8 cellular contexts compared by ENCODE assay signal in the genomic region with DNA sequence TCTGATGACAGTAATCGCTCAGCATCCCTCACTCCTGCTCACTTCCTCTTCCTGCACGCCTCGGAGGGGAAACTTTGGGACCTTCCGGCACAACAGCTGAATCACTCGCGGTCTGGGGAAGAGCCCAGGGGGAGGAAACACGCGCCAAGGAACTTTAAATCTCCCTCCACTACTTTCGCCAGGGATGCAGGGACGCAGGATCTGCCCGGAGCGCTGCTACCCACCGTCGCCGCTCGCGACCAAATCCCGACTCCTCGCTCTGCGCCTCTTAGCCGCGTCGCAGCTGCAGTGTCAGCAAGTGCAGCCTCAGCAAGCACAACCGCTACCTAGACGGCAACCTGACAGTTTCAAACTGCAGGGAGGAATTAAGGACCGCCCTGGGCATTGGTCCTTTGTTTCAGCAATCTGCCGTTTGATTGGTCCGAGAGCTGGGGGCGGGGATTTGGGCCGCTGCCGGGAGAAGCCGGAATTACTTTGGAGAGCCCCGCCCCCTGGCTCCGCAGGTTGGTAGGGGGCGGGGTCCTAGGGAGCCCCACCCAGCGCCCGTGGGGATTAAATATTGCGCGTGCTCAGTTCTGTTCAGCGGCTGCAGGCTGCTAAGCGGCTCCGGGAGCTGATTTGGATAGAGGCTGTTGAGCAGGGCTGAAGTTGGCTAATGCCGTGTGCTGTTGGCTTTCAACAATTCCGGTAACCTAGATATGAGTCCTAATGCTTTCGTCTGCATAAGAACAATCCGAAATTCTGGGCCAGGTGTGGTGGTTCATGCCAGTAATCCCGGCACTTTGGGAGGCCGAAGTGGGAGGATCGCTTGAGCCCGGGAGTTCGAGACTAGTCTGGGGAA. TPM values are rescaled to one million over a fixed set of nuclear protein-coding genes. Genes with fewer than 3 reads are reported as not detected.
DNase-seq lines count a peak whose midpoint lies in the region; ATAC-seq, FAIRE-seq and TF ChIP-seq lines count a peak whose summit lies in the region.

A gene with protein sequence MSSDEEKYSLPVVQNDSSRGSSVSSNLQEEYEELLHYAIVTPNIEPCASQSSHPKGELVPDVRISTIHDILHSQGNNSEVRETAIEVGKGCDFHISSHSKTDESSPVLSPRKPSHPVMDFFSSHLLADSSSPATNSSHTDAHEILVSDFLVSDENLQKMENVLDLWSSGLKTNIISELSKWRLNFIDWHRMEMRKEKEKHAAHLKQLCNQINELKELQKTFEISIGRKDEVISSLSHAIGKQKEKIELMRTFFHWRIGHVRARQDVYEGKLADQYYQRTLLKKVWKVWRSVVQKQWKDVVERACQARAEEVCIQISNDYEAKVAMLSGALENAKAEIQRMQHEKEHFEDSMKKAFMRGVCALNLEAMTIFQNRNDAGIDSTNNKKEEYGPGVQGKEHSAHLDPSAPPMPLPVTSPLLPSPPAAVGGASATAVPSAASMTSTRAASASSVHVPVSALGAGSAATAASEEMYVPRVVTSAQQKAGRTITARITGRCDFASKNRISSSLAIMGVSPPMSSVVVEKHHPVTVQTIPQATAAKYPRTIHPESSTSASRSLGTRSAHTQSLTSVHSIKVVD (minus strand): TSS at position 356 of the 841 bp plus-strand sequence. CDS start 4,500 bp downstream, outside the sequence.

- H3K9me1 ChIP-seq in keratinocyte (ENCODE audit: control insufficient read depth, extremely low read depth, insufficient read depth, low read length) = no peaks in the 10 kb centered on the region

- peak; percentile 91 for FAIRE-seq in keratinocyte (lab: Jason Lieb, UNC)

- H2AFZ ChIP-seq in keratinocyte (ENCODE audit: control insufficient read depth, low read length) = peak within 1 kb of the TSS; percentile 87

- H4K20me1 ChIP-seq in keratinocyte (ENCODE audit: control insufficient read depth, extremely low read depth, insufficient read depth, low read length) = no peaks in the 10 kb centered on the region

- peaks cover 0 to 3% of the 10 kb centered on the region in 2 experiments for H3K36me3 ChIP-seq in keratinocyte (ENCODE audit: control insufficient read depth in 2 of 2, extremely low read depth in 1 of 2, insufficient read depth in 2 of 2, low read length in 2 of 2)

- peaks cover 26% of the 10 kb centered on the region for H3K79me2 ChIP-seq in keratinocyte (ENCODE audit: control insufficient read depth, insufficient read depth, low read length)

- DNase-seq in AML-193 (lab: John Stamatoyannopoulos, UW) (peak; percentile 96), NCI-H510A treated with DMSO at 0.1 percent for 48 hours (lab: John Stamatoyannopoulos, UW) (peak; percentile 91), chondrocyte (ENCODE audit: low spot score) (peak; percentile 98), keratinocyte (ENCODE audit: low read depth, low spot score) (peak; percentile 80)
- DNase-seq in activated CD4-positive, alpha-beta T cell treated with anti-CD3 and anti-CD28 coated beads for 24 hours (ENCODE audit: low read depth in 2 of 2) = peak; percentile 98 to 99
- peak; percentile 96 to 98 for DNase-seq in stimulated activated CD4-positive, alpha-beta T cell treated with anti-CD3 and anti-CD28 coated beads, Interleukin-15, amount 100 ng/mL, for 1 hour (ENCODE audit: low read depth in 1 of 2, low spot score in 1 of 2)

- TF ChIP-seq CTCF in chondrocyte (IDR thresholded peaks at IDR 0.05) (no peak), keratinocyte (optimal IDR thresholded peaks at IDR 0.05 in 1 of 3, IDR thresholded peaks at IDR 0.05 in 1 of 3, conservative IDR thresholded peaks at IDR 0.05 in 1 of 3; ENCODE audit: extremely low read depth in 1 of 3, insufficient read depth in 2 of 3, low read length in 3 of 3) (no peak)

- peak within 1 kb of the TSS; percentile 66 to 92 (median 87) for H3K4me3 ChIP-seq in keratinocyte (ENCODE audit: control insufficient read depth in 2 of 3, extremely low read depth in 1 of 3, insufficient read depth in 2 of 3, low read depth in 1 of 3, low read length in 3 of 3)

- H3K36me3 Mint-ChIP-seq in chondrocyte (ENCODE audit: low read depth) = peaks cover 3% of the 10 kb centered on the region

- H3K4me3 Mint-ChIP-seq in chondrocyte (ENCODE audit: unreplicated experiment) = peak within 1 kb of the TSS; percentile 98

- H3K9me3 Mint-ChIP-seq in chondrocyte (ENCODE audit: low read depth) = no peaks in the 10 kb centered on the region

- H3K9ac ChIP-seq in keratinocyte (ENCODE audit: control insufficient read depth, extremely low read depth, insufficient read depth, low read length) = peak within 1 kb of the TSS; percentile 75

- no peaks in the 10 kb centered on the region for H3K27me3 ChIP-seq in keratinocyte (ENCODE audit: control insufficient read depth, extremely low read depth, insufficient read depth, low read length)

- dilution Hi-C loops in keratinocyte (cut with MboI; ENCODE audit: extremely low pct_ligation_motif_present, low sequenced_read_pairs) = no loop called here

- peak within 1 kb of the TSS; percentile 92 for H3K4me2 ChIP-seq in keratinocyte (ENCODE audit: control insufficient read depth, extremely low read depth, insufficient read depth, low read depth, low read length)

- ATAC-seq in HG03439 (IDR thresholded peaks at IDR 0.05; ENCODE audit: unreplicated experiment) = peak; percentile 95

- H3K4me1 Mint-ChIP-seq in chondrocyte (ENCODE audit: low read depth) = peaks cover 13% of the 10 kb centered on the region

- peak; percentile 97 for TF ChIP-seq POLR2A in GM19193 (IDR thresholded peaks at IDR 0.05; ENCODE audit: extremely low read depth, insufficient read depth, insufficient read length)

- no peaks in the 10 kb centered on the region for H3K9me3 ChIP-seq in keratinocyte (ENCODE audit: control insufficient read depth, low read depth, low read length)

- H3K27ac Mint-ChIP-seq in chondrocyte (ENCODE audit: unreplicated experiment) = peak within 1 kb of the TSS; percentile 98

- peaks cover 11% of the 10 kb centered on the region for H3K4me1 ChIP-seq in keratinocyte (ENCODE audit: control insufficient read depth, extremely low read depth, insufficient read depth, low read length)

- peak within 1 kb of the TSS; percentile 72 for H3K27ac ChIP-seq in keratinocyte (ENCODE audit: control insufficient read depth, insufficient read depth, low read length)

- peaks cover 10% of the 10 kb centered on the region for H3K27me3 Mint-ChIP-seq in chondrocyte (ENCODE audit: low read depth)

RNA-seq across cellular contexts. Expression of the gene that starts here (rescaled TPM):
- total RNA-seq in chondrocyte = 7.1 to 9.2 TPM (median 8.0 TPM) in 3 replicates
- polyA plus RNA-seq in keratinocyte = 7.9 to 10.4 TPM (median 8.2 TPM) in 3 replicates
- 4.5 TPM for polyA plus RNA-seq in keratinocyte (2011; ENCODE audit: low read depth)
- 3.6 and 7.3 TPM in 2 replicates for polyA plus RNA-seq in keratinocyte (2011; cell fraction: cytosol; rRNA removed)
- 12.5 and 12.7 TPM in 2 replicates for polyA plus RNA-seq in keratinocyte (2011; cell fraction: nucleus; rRNA removed)
- polyA plus RNA-seq in keratinocyte (2012; ENCODE audit: low replicate concordance) = 5.8 TPM in 2 replicates
- 1.1 to 12.7 TPM (median 8.0 TPM) in 3 replicates for polyA minus RNA-seq in keratinocyte
- polyA minus RNA-seq in keratinocyte (2011; cell fraction: cytosol; rRNA and poly(A)+ RNA removed) = 5.0 TPM
- polyA minus RNA-seq in keratinocyte (2011; cell fraction: nucleus; rRNA and poly(A)+ RNA removed) = 4.1 and 12.0 TPM in 2 replicates

Comparison
In these comparisons a context has a peak if more than half of its experiments do, and no peak if none do; other contexts are left out.
1. Peak in every context shown above with its lines: DNase-seq, ATAC-seq, H3K4me3 ChIP-seq and H3K27ac ChIP-seq.